6 cellular contexts compared by ENCODE assay signal in genomic region chr15:20639224-20639623, GRCh38.
DNase-seq lines count a peak whose midpoint lies in the region; ATAC-seq and TF ChIP-seq lines count a peak whose summit lies in the region.
"Not testable (repeated sequence)": the region's sequence is repeated elsewhere in the genome, so short reads cannot be mapped to it uniquely, and the experiment has no call there.

No MANE protein-coding gene starts in this region.

- H3K4me1 ChIP-seq in DND-41 (ENCODE audit: insufficient read depth, low read length); naive thymus-derived CD4-positive, alpha-beta T cell (ENCODE audit: control insufficient read depth in 2 of 2, insufficient read depth in 2 of 2, low read length in 2 of 2): not testable (repeated sequence)

- H3K27me3 Mint-ChIP-seq in T-cell = peaks cover 12 to 14% of the 10 kb centered on the region in 2 donors
- H3K27me3 Mint-ChIP-seq in activated naive CD8-positive, alpha-beta T cell treated with anti-CD3 and anti-CD28 coated beads, Interleukin-2, amount 10 ng/mL, durations not matched to agents 7 days and 5 days = peaks cover 12% of the 10 kb centered on the region
- H3K27me3 Mint-ChIP-seq in central memory CD8-positive, alpha-beta T cell; natural killer cell treated with Interleukin-12 subunit alpha and Interleukin-12 subunit beta and Interleukin-15 and Interleukin-18, amount 100 ng/mL, for 72 hours: not testable (repeated sequence)
- H3K27me3 Mint-ChIP-seq in naive thymus-derived CD4-positive, alpha-beta T cell = peaks cover 6 to 20% (median 18%) of the 10 kb centered on the region in 5 donors

- not testable (repeated sequence) for H3K9ac ChIP-seq in DND-41 (ENCODE audit: low read depth, low read length)

- ATAC-seq in DND-41 (ENCODE audit: insufficient read depth, low read depth) (peak; percentile 81), T-cell (replicated peaks in 1 of 4) (peak in 3 of 4 experiments; percentile 43 to 72 (median 55))
- peak; percentile 56 for ATAC-seq in activated naive CD8-positive, alpha-beta T cell treated with anti-CD3 and anti-CD28 coated beads, Interleukin-2, amount 10 ng/mL, durations not matched to agents 7 days and 5 days (ENCODE audit: low read depth)
- ATAC-seq in central memory CD8-positive, alpha-beta T cell (replicated peaks; ENCODE audit: extremely low read depth, poor library complexity, severe bottlenecking) = peak; percentile 87
- peak; percentile 51 for ATAC-seq in naive thymus-derived CD4-positive, alpha-beta T cell
- ATAC-seq in natural killer cell treated with Interleukin-12 subunit alpha and Interleukin-12 subunit beta and Interleukin-15 and Interleukin-18, amount 100 ng/mL, for 72 hours = peak; percentile 74 to 82

- not testable (repeated sequence) for H3K9me3 ChIP-seq in DND-41 (ENCODE audit: insufficient read depth, low read length, severe bottlenecking); naive thymus-derived CD4-positive, alpha-beta T cell (ENCODE audit: control insufficient read depth in 2 of 3, low read length in 3 of 3)

- not testable (repeated sequence) for H3K4me3 ChIP-seq in DND-41 (ENCODE audit: low read depth in 1 of 2, low read length in 2 of 2); naive thymus-derived CD4-positive, alpha-beta T cell (ENCODE audit: low read length)

- H3K4me1 Mint-ChIP-seq in T-cell; activated naive CD8-positive, alpha-beta T cell treated with anti-CD3 and anti-CD28 coated beads, Interleukin-2, amount 10 ng/mL, durations not matched to agents 7 days and 5 days; central memory CD8-positive, alpha-beta T cell; naive thymus-derived CD4-positive, alpha-beta T cell; natural killer cell treated with Interleukin-12 subunit alpha and Interleukin-12 subunit beta and Interleukin-15 and Interleukin-18, amount 100 ng/mL, for 72 hours (ENCODE audit: low read depth in 2 of 2): not testable (repeated sequence)

- not testable (repeated sequence) for H3K27ac Mint-ChIP-seq in T-cell; activated naive CD8-positive, alpha-beta T cell treated with anti-CD3 and anti-CD28 coated beads, Interleukin-2, amount 10 ng/mL, durations not matched to agents 7 days and 5 days; central memory CD8-positive, alpha-beta T cell (ENCODE audit: low read depth); naive thymus-derived CD4-positive, alpha-beta T cell; natural killer cell treated with Interleukin-12 subunit alpha and Interleukin-12 subunit beta and Interleukin-15 and Interleukin-18, amount 100 ng/mL, for 72 hours

- H3K4me3 Mint-ChIP-seq in T-cell; activated naive CD8-positive, alpha-beta T cell treated with anti-CD3 and anti-CD28 coated beads, Interleukin-2, amount 10 ng/mL, durations not matched to agents 7 days and 5 days; central memory CD8-positive, alpha-beta T cell; naive thymus-derived CD4-positive, alpha-beta T cell; natural killer cell treated with Interleukin-12 subunit alpha and Interleukin-12 subunit beta and Interleukin-15 and Interleukin-18, amount 100 ng/mL, for 72 hours: not testable (repeated sequence)

- not testable (repeated sequence) for H3K36me3 Mint-ChIP-seq in T-cell; activated naive CD8-positive, alpha-beta T cell treated with anti-CD3 and anti-CD28 coated beads, Interleukin-2, amount 10 ng/mL, durations not matched to agents 7 days and 5 days; central memory CD8-positive, alpha-beta T cell (ENCODE audit: insufficient read depth); naive thymus-derived CD4-positive, alpha-beta T cell; natural killer cell treated with Interleukin-12 subunit alpha and Interleukin-12 subunit beta and Interleukin-15 and Interleukin-18, amount 100 ng/mL, for 72 hours

- not testable (repeated sequence) for H3K9me3 Mint-ChIP-seq in T-cell; activated naive CD8-positive, alpha-beta T cell treated with anti-CD3 and anti-CD28 coated beads, Interleukin-2, amount 10 ng/mL, durations not matched to agents 7 days and 5 days; central memory CD8-positive, alpha-beta T cell; naive thymus-derived CD4-positive, alpha-beta T cell; natural killer cell treated with Interleukin-12 subunit alpha and Interleukin-12 subunit beta and Interleukin-15 and Interleukin-18, amount 100 ng/mL, for 72 hours

- not testable (repeated sequence) for H4K20me1 ChIP-seq in DND-41 (ENCODE audit: insufficient read depth, low read length)

- H3K4me2 ChIP-seq in DND-41 (ENCODE audit: insufficient read depth, low read length) = not testable (repeated sequence)

- POLR2A ChIA-PET in T-cell (lab: Charles Lee); activated naive CD8-positive, alpha-beta T cell treated with anti-CD3 and anti-CD28 coated beads, Interleukin-2, amount 10 ng/mL, durations not matched to agents 7 days and 5 days (lab: Charles Lee); naive thymus-derived CD4-positive, alpha-beta T cell (lab: Charles Lee): not testable (repeated sequence)

- H3K36me3 ChIP-seq in DND-41 (ENCODE audit: insufficient read depth, low read length); naive thymus-derived CD4-positive, alpha-beta T cell (ENCODE audit: control insufficient read depth in 2 of 3, insufficient read depth in 3 of 3, low read length in 3 of 3): not testable (repeated sequence)

- not testable (repeated sequence) for H2AFZ ChIP-seq in DND-41 (ENCODE audit: low read depth, low read length)

- H3K27me3 ChIP-seq in DND-41 (ENCODE audit: insufficient read depth, low read length, poor library complexity); naive thymus-derived CD4-positive, alpha-beta T cell (ENCODE audit: control insufficient read depth in 2 of 2, insufficient read depth in 2 of 2, low read length in 2 of 2): not testable (repeated sequence)

- peak; percentile 31 for DNase-seq in DND-41
- not testable (repeated sequence) for DNase-seq in T-cell; activated naive CD8-positive, alpha-beta T cell treated with anti-CD3 and anti-CD28 coated beads, Interleukin-2, amount 10 ng/mL, durations not matched to agents 7 days and 5 days; central memory CD8-positive, alpha-beta T cell (ENCODE audit: low spot score in 2 of 2); naive thymus-derived CD4-positive, alpha-beta T cell; natural killer cell treated with Interleukin-12 subunit alpha and Interleukin-12 subunit beta and Interleukin-15 and Interleukin-18, amount 100 ng/mL, for 72 hours (ENCODE audit: low spot score)

- not testable (repeated sequence) for TF ChIP-seq CTCF in DND-41 (IDR thresholded peaks at IDR 0.05; ENCODE audit: borderline replicate concordance, extremely low read depth, low read length, poor library complexity, severe bottlenecking)

- H3K79me2 ChIP-seq in DND-41 (ENCODE audit: insufficient read depth, low read length) = not testable (repeated sequence)

- not testable (repeated sequence) for H3K27ac ChIP-seq in DND-41 (ENCODE audit: low read length); naive thymus-derived CD4-positive, alpha-beta T cell (ENCODE audit: low read depth, low read length)

- intact Hi-C loops in naive thymus-derived CD4-positive, alpha-beta T cell (cut with micrococcal nuclease) = not testable (repeated sequence)

- CTCF ChIA-PET in T-cell (lab: Charles Lee); naive thymus-derived CD4-positive, alpha-beta T cell (lab: Charles Lee): not testable (repeated sequence)
